8 cellular contexts compared by ENCODE assay signal in the genomic region with DNA sequence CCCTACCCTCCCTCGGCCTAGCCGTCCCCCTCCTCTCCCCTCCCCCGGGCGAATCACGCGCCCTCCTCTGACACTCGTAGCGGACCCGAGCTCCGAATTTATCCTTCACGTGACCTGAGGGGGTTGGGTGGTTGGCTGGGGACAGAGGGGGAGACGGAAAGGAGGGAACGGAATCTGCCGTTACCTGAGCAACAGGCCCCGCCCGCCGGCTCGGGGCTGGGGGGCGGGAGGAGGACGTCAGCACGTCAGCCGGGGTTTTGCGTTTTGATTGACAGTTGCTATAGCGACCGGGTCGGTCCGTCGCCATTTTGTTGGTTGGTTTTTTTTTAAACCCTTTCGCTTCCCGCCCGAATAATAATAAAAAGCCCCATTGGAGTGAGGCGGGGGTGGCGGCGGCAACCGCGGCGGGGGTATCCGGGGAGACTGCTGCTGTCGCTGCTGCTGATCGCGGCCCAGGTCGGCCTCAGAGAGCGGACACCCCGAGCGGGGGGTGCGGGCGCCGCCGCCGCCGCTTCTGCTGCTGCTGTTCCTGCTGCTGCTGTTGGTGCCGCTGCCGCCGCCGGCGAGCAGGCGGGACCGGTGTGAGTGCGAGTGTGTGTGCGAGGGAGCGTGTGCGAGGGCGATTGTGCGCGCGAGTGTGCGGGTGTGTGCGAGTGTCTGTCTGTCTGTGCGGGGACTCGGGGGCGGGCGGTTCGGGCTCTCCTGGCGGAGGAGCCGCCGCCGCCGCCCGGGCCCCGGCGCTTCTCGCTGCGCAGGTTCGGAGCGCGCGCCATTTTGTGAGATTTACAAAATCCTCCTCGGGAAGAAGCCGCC. TPM values are rescaled to one million over a fixed set of nuclear protein-coding genes. Genes with fewer than 3 reads are reported as not detected.
DNase-seq lines count a peak whose midpoint lies in the region; TF ChIP-seq lines count a peak whose summit lies in the region.

TSS of gene DYRK1A (plus strand) at position 286 of the 813 bp plus-strand sequence. CDS start 53,602 bp downstream, outside the sequence.

- peaks cover 11% of the 10 kb centered on the region for H3K23me2 ChIP-seq in H9 (ENCODE audit: insufficient read length, low read depth, low read length, poor library complexity, severe bottlenecking)

- H4K91ac ChIP-seq in H9 (ENCODE audit: insufficient read length, low read depth, low read length), result no peak within 1 kb of the TSS

- no peak within 1 kb of the TSS for H3K23ac ChIP-seq in H9 (ENCODE audit: insufficient read length, low read depth, low read length)

- TF ChIP-seq CTCF in H9 (conservative IDR thresholded peaks at IDR 0.05) (no peak), fibroblast of the aortic adventitia (IDR thresholded peaks at IDR 0.05; ENCODE audit: insufficient read depth, low read length) (no peak), nephron (IDR thresholded peaks at IDR 0.05; ENCODE audit: unreplicated experiment in 3 of 3) (no peak)

- peak within 1 kb of the TSS; percentile 95 for H3K14ac ChIP-seq in H9 (ENCODE audit: insufficient read depth, low read length)

- H3K4me3 ChIP-seq in MG63 (peak within 1 kb of the TSS; percentile 97), fibroblast of the aortic adventitia (ENCODE audit: low read depth, low read length) (peak within 1 kb of the TSS; percentile 68)

- H3K9me3 ChIP-seq in H9 (ENCODE audit: control insufficient read depth, low read depth, low read length) (no peaks in the 10 kb centered on the region), MG63 (no peaks in the 10 kb centered on the region)

- H3K27me3 ChIP-seq in H9 (ENCODE audit: insufficient read depth, low read length), result no peaks in the 10 kb centered on the region
- no peaks in the 10 kb centered on the region for H3K27me3 ChIP-seq in MG63

- no peaks in the 10 kb centered on the region for H3K79me1 ChIP-seq in H9 (ENCODE audit: insufficient read depth, low read depth, low read length, poor library complexity, severe bottlenecking)

- H3K4me1 Mint-ChIP-seq in H9 (peaks cover 38 to 40% of the 10 kb centered on the region in 2 experiments), nephron (peaks cover 33% of the 10 kb centered on the region)
- H3K4me1 Mint-ChIP-seq in stimulated activated naive CD8-positive, alpha-beta T cell treated with anti-CD3 and anti-CD28 coated beads, Interleukin-15, Interleukin-2, amounts not matched to agents 100 ng/mL and 50 ng/mL, for 24 hours (ENCODE audit: low read depth), result peaks cover 44% of the 10 kb centered on the region

- H3K27ac Mint-ChIP-seq in H9, result peak within 1 kb of the TSS; percentile 99 to 100 (median 100)
- H3K27ac Mint-ChIP-seq in nephron, result peak within 1 kb of the TSS; percentile 100
- H3K27ac Mint-ChIP-seq in stimulated activated naive CD8-positive, alpha-beta T cell treated with anti-CD3 and anti-CD28 coated beads, Interleukin-15, Interleukin-2, amounts not matched to agents 100 ng/mL and 50 ng/mL, for 24 hours, result peak within 1 kb of the TSS; percentile 96

- peak within 1 kb of the TSS; percentile 41 for H4K8ac ChIP-seq in H9 (replicated peaks; ENCODE audit: insufficient read length, low read depth, low read length)

- peak within 1 kb of the TSS; percentile 98 for H2BK12ac ChIP-seq in H9 (ENCODE audit: insufficient read length, low read depth, low read length)

- H3K56ac ChIP-seq in H9 (ENCODE audit: insufficient read length, low read depth, low read length), result peak within 1 kb of the TSS; percentile 89

- H3K9me3 Mint-ChIP-seq in H9, result peaks cover 4 to 6% of the 10 kb centered on the region in 2 experiments
- H3K9me3 Mint-ChIP-seq in nephron, result no peaks in the 10 kb centered on the region
- H3K9me3 Mint-ChIP-seq in stimulated activated naive CD8-positive, alpha-beta T cell treated with anti-CD3 and anti-CD28 coated beads, Interleukin-15, Interleukin-2, amounts not matched to agents 100 ng/mL and 50 ng/mL, for 24 hours, result no peaks in the 10 kb centered on the region

- H4K20me1 ChIP-seq in H9 (ENCODE audit: control insufficient read depth, insufficient read depth, insufficient read length), result no peaks in the 10 kb centered on the region

- H2BK120ac ChIP-seq in H9 (ENCODE audit: low read depth, low read length, poor library complexity, severe bottlenecking), result peak within 1 kb of the TSS; percentile 75

- H3K4me1 ChIP-seq in H9 (ENCODE audit: insufficient read depth, low read length), result no peaks in the 10 kb centered on the region

- H3K27me3 Mint-ChIP-seq in H9 (ENCODE audit: low read depth) (no peaks in the 10 kb centered on the region), nephron (ENCODE audit: low read depth) (peaks cover 4% of the 10 kb centered on the region)
- H3K27me3 Mint-ChIP-seq in stimulated activated naive CD8-positive, alpha-beta T cell treated with anti-CD3 and anti-CD28 coated beads, Interleukin-15, Interleukin-2, amounts not matched to agents 100 ng/mL and 50 ng/mL, for 24 hours, result no peaks in the 10 kb centered on the region

- peak within 1 kb of the TSS; percentile 98 for H3K4me2 ChIP-seq in H9 (ENCODE audit: insufficient read depth, insufficient read length, low read length)

- H3K27ac ChIP-seq in H9 (ENCODE audit: insufficient read length, low read depth, low read length), result peak within 1 kb of the TSS; percentile 91

- H3K18ac ChIP-seq in H9 (ENCODE audit: insufficient read length, low read depth, low read length), result peak within 1 kb of the TSS; percentile 99

- H3K36me3 Mint-ChIP-seq in H9 (ENCODE audit: insufficient read depth in 1 of 3, low read depth in 3 of 3) (peaks cover 2 to 4% (median 4%) of the 10 kb centered on the region in 3 experiments), nephron (ENCODE audit: low read depth) (no peaks in the 10 kb centered on the region)
- peaks cover 3% of the 10 kb centered on the region for H3K36me3 Mint-ChIP-seq in stimulated activated naive CD8-positive, alpha-beta T cell treated with anti-CD3 and anti-CD28 coated beads, Interleukin-15, Interleukin-2, amounts not matched to agents 100 ng/mL and 50 ng/mL, for 24 hours (ENCODE audit: low read depth)

- H3K79me2 ChIP-seq in H9 (ENCODE audit: insufficient read depth, low read length), result peaks cover 31% of the 10 kb centered on the region

- H2BK15ac ChIP-seq in H9 (ENCODE audit: low read depth, low read length), result no peak within 1 kb of the TSS

- H2BK5ac ChIP-seq in H9 (ENCODE audit: insufficient read length, low read length), result peak within 1 kb of the TSS; percentile 70

- H2BK20ac ChIP-seq in H9 (ENCODE audit: low read depth, low read length, poor library complexity, severe bottlenecking), result no peak within 1 kb of the TSS

- peak within 1 kb of the TSS; percentile 99 for H3K9ac ChIP-seq in H9 (ENCODE audit: extremely low read depth, insufficient read length, low read length)

- peak within 1 kb of the TSS; percentile 25 for H2AK5ac ChIP-seq in H9 (ENCODE audit: insufficient read length, low read length)

- peak within 1 kb of the TSS; percentile 98; the same call in 1 of the 2 replicates for H3K4ac ChIP-seq in H9 (ENCODE audit: low read depth, low read length)

- no CpG with 5 or more reads among the region's 89 CpGs for WGBS in H9 (ENCODE audit: extremely low coverage, insufficient read length, low lambda C conversion rate)

- H3K4me3 Mint-ChIP-seq in H9, result peak within 1 kb of the TSS; percentile 94 to 100
- peak within 1 kb of the TSS; percentile 99 to 100 (median 100) for H3K4me3 Mint-ChIP-seq in nephron
- H3K4me3 Mint-ChIP-seq in stimulated activated naive CD8-positive, alpha-beta T cell treated with anti-CD3 and anti-CD28 coated beads, Interleukin-15, Interleukin-2, amounts not matched to agents 100 ng/mL and 50 ng/mL, for 24 hours, result peak within 1 kb of the TSS; percentile 94

- no peak within 1 kb of the TSS for H2AFZ ChIP-seq in H9 (ENCODE audit: low read length)

- no peaks in the 10 kb centered on the region; the same call in 1 of the 2 replicates for H3K36me3 ChIP-seq in MG63

- peak within 1 kb of the TSS; percentile 49 for H4K5ac ChIP-seq in H9 (ENCODE audit: insufficient read length, low read depth, low read length)

- no peak within 1 kb of the TSS for H3T11ph ChIP-seq in H9 (ENCODE audit: low read length)

- DNase-seq in ELR (ENCODE audit: low read depth) (peak; percentile 99), H9 (peak; percentile 99), MG63 (peak; percentile 99), SHP77 treated with DMSO at 0.1 percent for 48 hours (lab: John Stamatoyannopoulos, UW) (peak; percentile 95), fibroblast of the aortic adventitia (ENCODE audit: low read depth) (peak; percentile 99)
- DNase-seq in activated effector memory CD4-positive, alpha-beta T cell treated with anti-CD3 and anti-CD28 coated beads, Interleukin-2, amount 50 U/mL, for 16 hours, result peak; percentile 99

RNA-seq across cellular contexts. Expression of gene DYRK1A, which starts in this region (rescaled TPM):
- total RNA-seq in H9 (2021), result 73.6 and 76.6 TPM in 2 replicates
- 18.2 and 28.2 TPM in 2 replicates for total RNA-seq in MG63 (2014; rRNA removed; shearing (Covaris generic); ENCODE audit: low replicate concordance)
- total RNA-seq in fibroblast of the aortic adventitia (ENCODE audit: low replicate concordance), result 46.5 and 80.2 TPM in 2 replicates

Comparison
In these comparisons a context has a peak if more than half of its experiments do, and no peak if none do; other contexts are left out.
1. Peak in every context shown above with its lines: DNase-seq, H3K4me3 ChIP-seq and H3K27ac ChIP-seq.